In genomic region chr4:184355111-184355604, GRCh38 we compare ENCODE assay signal across 9 cellular contexts.
A peak's percentile ranks its signal among the peaks of the same experiment; 100 is the strongest.
DNase-seq lines count a peak whose midpoint lies in the region; ATAC-seq and TF ChIP-seq lines count a peak whose summit lies in the region.
"Had no signal": no experiment of that assay in that cellular context is flagged by ENCODE, and none has a peak within 500 bp of the region (broad histone marks: within the 10 kb centered on the region; RNA-seq: fewer than 3 reads in every experiment).

No MANE protein-coding gene starts in this region.

- peaks cover 0 to under 1% of the 10 kb centered on the region in 2 donors for H3K27me3 Mint-ChIP-seq in effector memory CD8-positive, alpha-beta T cell

- intact Hi-C loops in mucosa of descending colon (cut with DNase I, micrococcal nuclease), result no loop called here

- H3K36me3 ChIP-seq in mucosa of descending colon (ENCODE audit: low read depth), result no peaks in the 10 kb centered on the region

- peaks cover 5% of the 10 kb centered on the region for H3K36me3 Mint-ChIP-seq in effector memory CD8-positive, alpha-beta T cell (ENCODE audit: insufficient read depth)

- ATAC-seq in effector memory CD8-positive, alpha-beta T cell (replicated peaks), result peak; percentile 72
- ATAC-seq in mucosa of descending colon, result peak; percentile 80
- no peak for ATAC-seq in GM18873 (IDR thresholded peaks at IDR 0.05; ENCODE audit: low FRiP score, unreplicated experiment)

- peak; percentile 47 for DNase-seq in DMS53 (lab: John Stamatoyannopoulos, UW)
- DNase-seq in H4 (ENCODE audit: low spot score), result peak; percentile 90
- DNase-seq in RPMI8226, result peak; percentile 93
- peak in 1 of 3 experiments; percentile 16 for DNase-seq in effector memory CD8-positive, alpha-beta T cell
- peak in 1 of 3 donors; percentile 53 for DNase-seq in mucosa of descending colon
- DNase-seq in NCI-H524 (lab: John Stamatoyannopoulos, UW), result no peak
- DNase-seq in ecto neural progenitor cell (ENCODE audit: low spot score), result no peak

- H3K9me3 ChIP-seq in mucosa of descending colon, result no peaks in the 10 kb centered on the region

- no peaks in the 10 kb centered on the region for H3K4me1 ChIP-seq in mucosa of descending colon (ENCODE audit: low read depth)

- peak overlapping the region in 1 of 2 donors; percentile 41 for H3K27ac Mint-ChIP-seq in effector memory CD8-positive, alpha-beta T cell

- no peaks in the 10 kb centered on the region for H3K9me3 Mint-ChIP-seq in effector memory CD8-positive, alpha-beta T cell

- H3K4me3 ChIP-seq in mucosa of descending colon, result no peak overlapping the region
- H3K4me3 ChIP-seq: PC-9 had no signal

- TF ChIP-seq CTCF in mucosa of descending colon (IDR thresholded peaks at IDR 0.05), result no peak

- peaks cover 8 to 11% of the 10 kb centered on the region in 2 donors for H3K4me1 Mint-ChIP-seq in effector memory CD8-positive, alpha-beta T cell (ENCODE audit: low read depth in 2 of 2)

- H3K4me3 Mint-ChIP-seq in effector memory CD8-positive, alpha-beta T cell, result no peak overlapping the region

Comparison
In these comparisons a context has a peak if more than half of its experiments do, and no peak if none do; other contexts are left out.
1. DNase-seq: peak in DMS53 (single experiment), H4 (single experiment) and RPMI8226 (single experiment); none in NCI-H524 (0 of 2) and ecto neural progenitor cell (single experiment).